1 cellular context compared by ENCODE assay signal in genomic region chr2:221601376-221601775, GRCh38.
TF ChIP-seq lines count a peak whose summit lies in the region.

No MANE protein-coding gene starts in this region.

TF ChIP-seq in WTC11, 78 proteins besides CTCF, POLR2A, EP300 and RAD21:
- no peak for TF ChIP-seq ZSCAN18 (CRISPR knock-in tag; IDR thresholded peaks at IDR 0.05)
- no peak for TF ChIP-seq NR1H2 (CRISPR knock-in tag; IDR thresholded peaks at IDR 0.05)
- no peak for TF ChIP-seq SP1 (CRISPR knock-in tag; conservative IDR thresholded peaks at IDR 0.05)
- TF ChIP-seq MXD4 (CRISPR knock-in tag; IDR thresholded peaks at IDR 0.05; ENCODE audit: borderline replicate concordance) = no peak
- TF ChIP-seq ELF4 (CRISPR knock-in tag; IDR thresholded peaks at IDR 0.05; ENCODE audit: low read depth) = no peak
- no peak for TF ChIP-seq ZNF232 (CRISPR knock-in tag; IDR thresholded peaks at IDR 0.05)
- TF ChIP-seq ZBTB21 (CRISPR knock-in tag; IDR thresholded peaks at IDR 0.05; ENCODE audit: borderline replicate concordance) = no peak
- no peak for TF ChIP-seq ZNF425 (CRISPR knock-in tag; conservative IDR thresholded peaks at IDR 0.05)
- TF ChIP-seq TEAD1 (CRISPR knock-in tag; IDR thresholded peaks at IDR 0.05) = no peak
- TF ChIP-seq ATF1 (CRISPR knock-in tag; IDR thresholded peaks at IDR 0.05) = no peak
- no peak for TF ChIP-seq EMX1 (CRISPR knock-in tag; IDR thresholded peaks at IDR 0.05)
- TF ChIP-seq SOX15 (CRISPR knock-in tag; IDR thresholded peaks at IDR 0.05) = no peak
- TF ChIP-seq TEAD4 (CRISPR knock-in tag; IDR thresholded peaks at IDR 0.05) = no peak
- TF ChIP-seq, protein P1, sequence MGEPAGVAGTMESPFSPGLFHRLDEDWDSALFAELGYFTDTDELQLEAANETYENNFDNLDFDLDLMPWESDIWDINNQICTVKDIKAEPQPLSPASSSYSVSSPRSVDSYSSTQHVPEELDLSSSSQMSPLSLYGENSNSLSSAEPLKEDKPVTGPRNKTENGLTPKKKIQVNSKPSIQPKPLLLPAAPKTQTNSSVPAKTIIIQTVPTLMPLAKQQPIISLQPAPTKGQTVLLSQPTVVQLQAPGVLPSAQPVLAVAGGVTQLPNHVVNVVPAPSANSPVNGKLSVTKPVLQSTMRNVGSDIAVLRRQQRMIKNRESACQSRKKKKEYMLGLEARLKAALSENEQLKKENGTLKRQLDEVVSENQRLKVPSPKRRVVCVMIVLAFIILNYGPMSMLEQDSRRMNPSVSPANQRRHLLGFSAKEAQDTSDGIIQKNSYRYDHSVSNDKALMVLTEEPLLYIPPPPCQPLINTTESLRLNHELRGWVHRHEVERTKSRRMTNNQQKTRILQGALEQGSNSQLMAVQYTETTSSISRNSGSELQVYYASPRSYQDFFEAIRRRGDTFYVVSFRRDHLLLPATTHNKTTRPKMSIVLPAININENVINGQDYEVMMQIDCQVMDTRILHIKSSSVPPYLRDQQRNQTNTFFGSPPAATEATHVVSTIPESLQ (CRISPR knock-in tag; IDR thresholded peaks at IDR 0.05) = no peak
- no peak for TF ChIP-seq CREM (CRISPR knock-in tag; IDR thresholded peaks at IDR 0.05)
- no peak for TF ChIP-seq ZNF317 (CRISPR knock-in tag; IDR thresholded peaks at IDR 0.05; ENCODE audit: borderline replicate concordance, low read depth)
- TF ChIP-seq ZNF671 (CRISPR knock-in tag; IDR thresholded peaks at IDR 0.05) = no peak
- TF ChIP-seq NFE2L1 (CRISPR knock-in tag; IDR thresholded peaks at IDR 0.05) = no peak
